ENCODE assay signal across 8 cellular contexts in genomic region chr3:186785517-186786018, GRCh38. TPM values are rescaled to one million over a fixed set of nuclear protein-coding genes. Genes with fewer than 3 reads are reported as not detected.
DNase-seq lines count a peak whose midpoint lies in the region; ATAC-seq and TF ChIP-seq lines count a peak whose summit lies in the region.

No MANE protein-coding gene starts in this region.

- H3K4me1 ChIP-seq in SJSA1 (replicated peaks): peaks cover 18% of the 10 kb centered on the region

- ATAC-seq in HG02798 (IDR thresholded peaks at IDR 0.05; ENCODE audit: poor library complexity, unreplicated experiment) (no peak), HG03571 (IDR thresholded peaks at IDR 0.05; ENCODE audit: unreplicated experiment) (no peak)

- H3K4me3 ChIP-seq in GM12875 (ENCODE audit: low read depth, low read length) (peak overlapping the region; percentile 89), SJSA1 (peak overlapping the region; percentile 84), fibroblast of mammary gland (ENCODE audit: control insufficient read depth, low read depth, low read length) (peak overlapping the region; percentile 100), retinal pigment epithelial cell (ENCODE audit: low read length) (peak overlapping the region; percentile 100)

- no peak for DNase-seq in SJSA1 (ENCODE audit: low read depth in 1 of 2, low spot score in 2 of 2)
- no peak for DNase-seq in fibroblast of mammary gland (ENCODE audit: low read depth)
- DNase-seq in retinal pigment epithelial cell (ENCODE audit: low read depth): no peak
- DNase-seq in CD1c-positive myeloid dendritic cell (ENCODE audit: extremely low spot score): no peak
- DNase-seq in KG1 (lab: John Stamatoyannopoulos, UW): no peak

- peaks cover 12% of the 10 kb centered on the region; the same call in 1 of the 2 replicates for H3K27me3 ChIP-seq in SJSA1 (replicated peaks)

- TF ChIP-seq CTCF in GM12875 (IDR thresholded peaks at IDR 0.05; ENCODE audit: borderline replicate concordance, insufficient read depth, low read depth, low read length) (no peak), fibroblast of mammary gland (conservative IDR thresholded peaks at IDR 0.05; ENCODE audit: control insufficient read depth, insufficient read depth, low read depth, low read length) (no peak), retinal pigment epithelial cell (conservative IDR thresholded peaks at IDR 0.05; ENCODE audit: low read depth, low read length) (no peak)

- peaks cover 72% of the 10 kb centered on the region for H3K36me3 ChIP-seq in SJSA1

- H3K27ac ChIP-seq in SJSA1: no peak overlapping the region

- no peaks in the 10 kb centered on the region for H3K9me3 ChIP-seq in SJSA1 (replicated peaks)

RNA-seq across cellular contexts. Expression of gene EIF4A2, which starts 2.2 kb away (rescaled TPM):
- total RNA-seq in SJSA1 (2014; rRNA removed; shearing (Covaris generic)): 466 and 604 TPM in 2 replicates

RNA-seq across cellular contexts. Expression of gene RFC4, which starts 20.7 kb away (rescaled TPM):
- total RNA-seq in SJSA1 (2014; rRNA removed; shearing (Covaris generic)): 75.7 and 106 TPM in 2 replicates

RNA-seq across cellular contexts. Expression of gene ADIPOQ, which starts 56.9 kb away (rescaled TPM):
- total RNA-seq in SJSA1 (2014; rRNA removed; shearing (Covaris generic)): not detected in 2 replicates
